21 cellular contexts compared by ENCODE assay signal in genomic region chr2:3485166-3485565, GRCh38.
"Had no signal": no experiment of that assay in that cellular context is flagged by ENCODE, and none has a peak within 500 bp of the region (broad histone marks: within the 10 kb centered on the region; RNA-seq: fewer than 3 reads in every experiment).

No MANE protein-coding gene starts in this region.

- H3K9me3 Mint-ChIP-seq: activated T-cell treated with anti-CD3 and anti-CD28 coated beads, Interleukin-2, amount 50 U/mL, for 4 hours; activated T-helper 2 cell treated with anti-CD3 and anti-CD28 coated beads, Interferon-gamma antibody, Interleukin-2, Interleukin-4, amounts not matched to agents 10 μg/mL and 5 μg/mL and 100 μg/mL, durations not matched to agents 14 hours and 24 hours and 36 hours; memory B cell; type B pancreatic cell had no signal

- H3K27ac ChIP-seq: thoracic aorta had no signal

- H3K27me3 Mint-ChIP-seq: dendritic cell treated with granulocyte-macrophage colony-stimulating factor and Interleukin-4, amounts not matched to agents 40 ng/mL and 50 ng/mL, for 4 days; memory B cell; type B pancreatic cell had no signal

- H3K4me3 Mint-ChIP-seq: activated T-cell treated with anti-CD3 and anti-CD28 coated beads, Interleukin-2, amount 50 U/mL, for 4 hours; dendritic cell treated with granulocyte-macrophage colony-stimulating factor and Interleukin-4, amounts not matched to agents 40 ng/mL and 50 ng/mL, for 4 days; memory B cell; nephron progenitor cell; type B pancreatic cell had no signal

- ATAC-seq: activated T-cell treated with anti-CD3 and anti-CD28 coated beads, Interleukin-2, amount 50 U/mL, for 4 hours; esophagus mucosa had no signal

- DNase-seq: activated CD4-positive, alpha-beta T cell treated with anti-CD3 and anti-CD28 coated beads for 4 hours; activated CD4-positive, alpha-beta T cell treated with anti-CD3 and anti-CD28 coated beads, Interleukin-2, amount 50 U/mL, for 48 hours; activated CD4-positive, CD25-positive, alpha-beta regulatory T cell; activated CD8-positive, alpha-beta memory T cell treated with anti-CD3 and anti-CD28 coated beads, Interleukin-2, amount 50 U/mL, for 48 hours; activated naive CD4-positive, alpha-beta T cell; activated T-cell treated with anti-CD3 and anti-CD28 coated beads, Interleukin-2, amount 50 U/mL, for 4 hours; effector CD4-positive, alpha-beta T cell; foreskin melanocyte; glutamatergic neuron; hippocampal formation; kidney glomerular epithelial cell; nephron progenitor cell; occipital lobe; stimulated activated CD4-positive, alpha-beta T cell treated with anti-CD3 and anti-CD28 coated beads, Interleukin-4, amount 100 ng/mL, for 1 hour; stimulated activated naive CD4-positive, alpha-beta T cell had no signal

- H3K4me3 ChIP-seq: thoracic aorta had no signal

- H3K27ac Mint-ChIP-seq: activated T-helper 2 cell treated with anti-CD3 and anti-CD28 coated beads, Interferon-gamma antibody, Interleukin-2, Interleukin-4, amounts not matched to agents 10 μg/mL and 5 μg/mL and 100 μg/mL, durations not matched to agents 14 hours and 24 hours and 36 hours; dendritic cell treated with granulocyte-macrophage colony-stimulating factor and Interleukin-4, amounts not matched to agents 40 ng/mL and 50 ng/mL, for 4 days; memory B cell; nephron progenitor cell; type B pancreatic cell had no signal

- H3K9me3 ChIP-seq: thoracic aorta had no signal
